ENCODE assay signal across 10 cellular contexts in genomic region chr1:59692591-59692990, GRCh38.
DNase-seq lines count a peak whose midpoint lies in the region; ATAC-seq and TF ChIP-seq lines count a peak whose summit lies in the region.
"Had no signal": no experiment of that assay in that cellular context is flagged by ENCODE, and none has a peak within 500 bp of the region (broad histone marks: within the 10 kb centered on the region; RNA-seq: fewer than 3 reads in every experiment).

No MANE protein-coding gene starts in this region.

- peak; percentile 4 for DNase-seq in NCI-H1436 (lab: John Stamatoyannopoulos, UW)
- DNase-seq in NCI-H1436 treated with DMSO at 0.1 percent for 48 hours (lab: John Stamatoyannopoulos, UW), result no peak
- peak; percentile 85 for DNase-seq in NCI-H748 treated with DMSO at 0.1 percent for 48 hours (lab: John Stamatoyannopoulos, UW)
- DNase-seq in fibroblast of mammary gland (ENCODE audit: low read depth), result peak; percentile 97
- no peak for DNase-seq in suprapubic skin (ENCODE audit: low spot score in 2 of 2)
- no peak for DNase-seq in ecto neural progenitor cell (ENCODE audit: low spot score)
- no peak for DNase-seq in CD4-positive, alpha-beta T cell
- no peak for DNase-seq in Ammon's horn (ENCODE audit: low spot score)
- DNase-seq: activated effector memory CD4-positive, alpha-beta T cell treated with anti-CD3 and anti-CD28 coated beads, Interleukin-2, amount 50 U/mL, for 16 hours had no signal

- CTCF ChIA-PET in CD4-positive, alpha-beta T cell (lab: Charles Lee), result no interaction called here

- no peaks in the 10 kb centered on the region for H3K9me3 Mint-ChIP-seq in CD4-positive, alpha-beta T cell

- no peaks in the 10 kb centered on the region for H3K36me3 Mint-ChIP-seq in CD4-positive, alpha-beta T cell (ENCODE audit: low read depth)

- whole genome bisulfite sequencing in suprapubic skin, result 56% methylated on average over 5 of the region's 5 CpGs

- H3K27me3 ChIP-seq in suprapubic skin, result no peaks in the 10 kb centered on the region
- no peaks in the 10 kb centered on the region for H3K27me3 ChIP-seq in CD4-positive, alpha-beta T cell (ENCODE audit: control insufficient read depth, insufficient read depth, low read length)

- no peaks in the 10 kb centered on the region for H3K27me3 Mint-ChIP-seq in CD4-positive, alpha-beta T cell

- H3K4me3 ChIP-seq in fibroblast of mammary gland (ENCODE audit: control insufficient read depth, low read depth, low read length) (no peak overlapping the region), suprapubic skin (no peak overlapping the region)
- H3K4me3 ChIP-seq: A549 had no signal

- H3K4me1 Mint-ChIP-seq in CD4-positive, alpha-beta T cell (ENCODE audit: low read depth), result peaks cover 13% of the 10 kb centered on the region

- TF ChIP-seq CTCF in fibroblast of mammary gland (conservative IDR thresholded peaks at IDR 0.05; ENCODE audit: control insufficient read depth, insufficient read depth, low read depth, low read length), result no peak
- TF ChIP-seq CTCF in suprapubic skin (IDR thresholded peaks at IDR 0.05), result no peak
- TF ChIP-seq CTCF in CD4-positive, alpha-beta T cell (IDR thresholded peaks at IDR 0.05), result no peak

- TF ChIP-seq POLR2A in suprapubic skin (IDR thresholded peaks at IDR 0.05), result no peak

- no peak overlapping the region for H3K4me3 Mint-ChIP-seq in CD4-positive, alpha-beta T cell

- H3K27ac Mint-ChIP-seq in CD4-positive, alpha-beta T cell, result no peak overlapping the region

- peaks cover 19% of the 10 kb centered on the region for H3K4me1 ChIP-seq in suprapubic skin
- H3K4me1 ChIP-seq: A549 had no signal

- no peaks in the 10 kb centered on the region for H3K36me3 ChIP-seq in suprapubic skin

- ATAC-seq in CD4-positive, alpha-beta T cell (ENCODE audit: poor library complexity), result no peak
- ATAC-seq: A549 had no signal

- intact Hi-C loops in CD4-positive, alpha-beta T cell (cut with DNase I, micrococcal nuclease), result loop anchor here in 1 of 2 experiments (10.0 kb wide), 2 partner anchors 1038 to 1178 kb away; no protein-coding TSS in a partner anchor

- H3K27ac ChIP-seq in suprapubic skin, result peak overlapping the region; percentile 5
- H3K27ac ChIP-seq in CD4-positive, alpha-beta T cell (ENCODE audit: low read depth, low read length), result no peak overlapping the region
- H3K27ac ChIP-seq: A549 had no signal

- TF ChIP-seq EP300 in suprapubic skin (IDR thresholded peaks at IDR 0.05), result no peak

- POLR2A ChIA-PET in CD4-positive, alpha-beta T cell (lab: Charles Lee), result no interaction called here

- no peaks in the 10 kb centered on the region for H3K9me3 ChIP-seq in suprapubic skin
- H3K9me3 ChIP-seq in CD4-positive, alpha-beta T cell (ENCODE audit: control insufficient read depth, low read length), result no peaks in the 10 kb centered on the region
- H3K9me3 ChIP-seq: A549 had no signal

Comparison
In these comparisons a context has a peak if more than half of its experiments do, and no peak if none do; other contexts are left out.
1. DNase-seq: peak in NCI-H1436 (single experiment), NCI-H748 treated with DMSO at 0.1 percent for 48 hours (single experiment) and fibroblast of mammary gland (single experiment); none in NCI-H1436 treated with DMSO at 0.1 percent for 48 hours (single experiment), suprapubic skin (0 of 2), ecto neural progenitor cell (single experiment), CD4-positive, alpha-beta T cell (0 of 10) and Ammon's horn (single experiment).